ENCODE assay signal across 18 cellular contexts in the genomic region with DNA sequence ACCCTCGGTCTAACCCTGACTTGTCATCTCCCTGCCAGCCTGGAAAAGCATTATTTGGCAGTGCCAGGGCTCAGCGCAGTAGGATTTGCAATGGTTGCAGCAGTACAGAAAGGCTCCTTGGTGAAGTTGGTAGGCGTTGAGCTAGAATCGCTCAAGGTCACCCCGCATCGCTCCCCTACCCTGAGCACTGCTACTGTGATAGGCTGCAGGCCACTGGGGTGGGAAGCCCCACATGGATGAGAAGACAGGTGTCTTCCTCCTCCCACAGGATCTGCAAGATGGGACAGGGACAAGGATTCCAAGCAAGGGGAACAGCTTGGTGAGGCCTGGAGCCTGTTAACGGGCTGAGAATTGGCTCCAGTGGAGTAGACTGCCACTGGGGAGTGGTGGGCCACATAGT. TPM values are rescaled to one million over a fixed set of nuclear protein-coding genes. Genes with fewer than 3 reads are reported as not detected.
DNase-seq lines count a peak whose midpoint lies in the region; ATAC-seq and TF ChIP-seq lines count a peak whose summit lies in the region.
"Had no signal": no experiment of that assay in that cellular context is flagged by ENCODE, and none has a peak within 500 bp of the region (broad histone marks: within the 10 kb centered on the region; RNA-seq: fewer than 3 reads in every experiment).

No MANE protein-coding gene starts in this region.

- DNase-seq in activated CD8-positive, alpha-beta memory T cell treated with anti-CD3 and anti-CD28 coated beads, Interleukin-2, amount 10 ng/mL, durations not matched to agents 7 days and 5 days: no peak
- no peak for DNase-seq in activated CD8-positive, alpha-beta memory T cell treated with anti-CD3 and anti-CD28 coated beads, Interleukin-2, amount 50 U/mL, for 4 hours
- DNase-seq in posterior vena cava (ENCODE audit: low spot score) (peak; percentile 36), AG08396 (ENCODE audit: low spot score) (no peak), NCI-H1105 (lab: John Stamatoyannopoulos, UW) (no peak)
- DNase-seq: activated T-cell treated with anti-CD3 and anti-CD28 coated beads, Interleukin-2, amount 50 U/mL, for 48 hours; BE2C; dermis blood vessel endothelial cell; NCI-H1105 treated with DMSO at 0.1 percent for 48 hours; NCI-H2107; retina; stimulated activated CD4-positive, alpha-beta T cell treated with anti-CD3 and anti-CD28 coated beads, Interleukin-4, amount 100 ng/mL, for 24 hours; WERI-Rb-1 had no signal

- ATAC-seq in activated CD8-positive, alpha-beta memory T cell treated with anti-CD3 and anti-CD28 coated beads, Interleukin-2, amount 10 ng/mL, durations not matched to agents 7 days and 5 days: no peak
- ATAC-seq in HG02885 (IDR thresholded peaks at IDR 0.05; ENCODE audit: poor library complexity, unreplicated experiment): no peak
- ATAC-seq: SK-N-SH treated with all-trans-retinoic acid at 6 μM for 48 hours had no signal

- H4K20me1 ChIP-seq in OCI-LY3 (ENCODE audit: insufficient read depth, low read length): peaks cover 26% of the 10 kb centered on the region

- no peak overlapping the region for H3K4me3 Mint-ChIP-seq in activated CD8-positive, alpha-beta memory T cell treated with anti-CD3 and anti-CD28 coated beads, Interleukin-2, amount 10 ng/mL, durations not matched to agents 7 days and 5 days

- H3K4me2 ChIP-seq in OCI-LY3 (ENCODE audit: low read length): peak overlapping the region; percentile 56
- H3K4me2 ChIP-seq: smooth muscle cell had no signal

- no peaks in the 10 kb centered on the region for H3K9me3 Mint-ChIP-seq in activated CD8-positive, alpha-beta memory T cell treated with anti-CD3 and anti-CD28 coated beads, Interleukin-2, amount 10 ng/mL, durations not matched to agents 7 days and 5 days (ENCODE audit: low read depth)

- no peaks in the 10 kb centered on the region for H3K27me3 ChIP-seq in OCI-LY3 (ENCODE audit: low read depth, low read length)
- H3K27me3 ChIP-seq: BE2C had no signal

- CTCF ChIA-PET in activated CD8-positive, alpha-beta memory T cell treated with anti-CD3 and anti-CD28 coated beads, Interleukin-2, amount 10 ng/mL, durations not matched to agents 7 days and 5 days (lab: Charles Lee): interaction anchor here (0.8 to 2.2 kb wide), 6 partner anchors 9 to 324 kb away, joined by 3 to 8 read pairs (median 4); no protein-coding TSS in a partner anchor

- no peak overlapping the region for H2AFZ ChIP-seq in OCI-LY3 (ENCODE audit: low read depth, low read length)

- peaks cover 53% of the 10 kb centered on the region for H3K36me3 Mint-ChIP-seq in activated CD8-positive, alpha-beta memory T cell treated with anti-CD3 and anti-CD28 coated beads, Interleukin-2, amount 10 ng/mL, durations not matched to agents 7 days and 5 days

- intact Hi-C loops in posterior vena cava (cut with DNase I): no loop called here

- peak overlapping the region; percentile 57 for H3K27ac Mint-ChIP-seq in activated CD8-positive, alpha-beta memory T cell treated with anti-CD3 and anti-CD28 coated beads, Interleukin-2, amount 10 ng/mL, durations not matched to agents 7 days and 5 days

- H3K36me3 ChIP-seq in OCI-LY3 (replicated peaks; ENCODE audit: low read depth, low read length): peaks cover 87% of the 10 kb centered on the region

- peak overlapping the region; percentile 92 for H3K27ac ChIP-seq in OCI-LY3 (ENCODE audit: low read length)
- H3K27ac ChIP-seq in angular gyrus (ENCODE audit: low read depth, low read length): peak overlapping the region; percentile 44
- H3K27ac ChIP-seq: WERI-Rb-1 had no signal

- peaks cover 42% of the 10 kb centered on the region for H3K79me2 ChIP-seq in OCI-LY3 (ENCODE audit: low read length)

- peaks cover 20% of the 10 kb centered on the region for H3K4me1 Mint-ChIP-seq in activated CD8-positive, alpha-beta memory T cell treated with anti-CD3 and anti-CD28 coated beads, Interleukin-2, amount 10 ng/mL, durations not matched to agents 7 days and 5 days

- no peak for TF ChIP-seq CTCF in OCI-LY3 (IDR thresholded peaks at IDR 0.05; ENCODE audit: low read depth, low read length)

- H3K27me3 Mint-ChIP-seq in activated CD8-positive, alpha-beta memory T cell treated with anti-CD3 and anti-CD28 coated beads, Interleukin-2, amount 10 ng/mL, durations not matched to agents 7 days and 5 days: no peaks in the 10 kb centered on the region

- H3K4me1 ChIP-seq in OCI-LY3 (ENCODE audit: low read length): peaks cover 53% of the 10 kb centered on the region
- H3K4me1 ChIP-seq: BE2C had no signal

- H3K9me3 ChIP-seq in OCI-LY3 (ENCODE audit: insufficient read depth, low read length): no peaks in the 10 kb centered on the region
- H3K9me3 ChIP-seq: BE2C had no signal

- no peak overlapping the region for H3K4me3 ChIP-seq in OCI-LY3 (ENCODE audit: low read length)
- H3K4me3 ChIP-seq: smooth muscle cell had no signal

- H3K9ac ChIP-seq in OCI-LY3 (ENCODE audit: low read length): peak overlapping the region; percentile 56

RNA-seq across cellular contexts. Expression of a gene that starts 10.7 kb away (rescaled TPM):
- 100 to 1,000 TPM; 120 to 140 TPM for total RNA-seq in activated CD8-positive, alpha-beta memory T cell treated with anti-CD3 and anti-CD28 coated beads, Interleukin-2, amount 10 ng/mL, durations not matched to agents 7 days and 5 days
- 10 to 100 TPM; 37.7 to 42.3 TPM for total RNA-seq in posterior vena cava
